Comparison of ENCODE assay signal across 28 cellular contexts in the genomic region with DNA sequence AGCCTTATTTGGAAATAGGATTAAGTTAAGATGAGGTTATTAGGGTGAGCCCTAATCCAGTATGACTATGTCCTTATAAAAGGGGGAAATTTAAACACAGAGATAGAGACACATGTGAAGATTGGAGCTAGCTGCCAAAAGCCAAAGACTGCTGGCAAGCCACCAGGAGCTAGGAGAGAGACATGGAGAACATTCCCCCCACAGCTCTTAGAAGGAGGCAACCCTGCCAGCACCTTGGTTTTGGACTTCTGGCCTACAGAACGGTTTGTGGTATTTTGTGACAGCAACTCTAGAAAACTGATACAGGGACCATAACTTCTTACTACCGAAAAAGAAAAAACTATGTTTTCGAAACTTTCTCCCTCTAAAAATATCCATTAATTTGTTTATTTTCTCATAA.
"Had no signal": no experiment of that assay in that cellular context is flagged by ENCODE, and none has a peak within 500 bp of the region (broad histone marks: within the 10 kb centered on the region; RNA-seq: fewer than 3 reads in every experiment).

No MANE protein-coding gene starts in this region.

- FAIRE-seq: K562 had no signal

- ATAC-seq: activated CD8-positive, alpha-beta T cell treated with anti-CD3 and anti-CD28 coated beads for 36 hours; activated T-cell treated with anti-CD3 and anti-CD28 coated beads, Interleukin-2, amount 50 U/mL, for 72 hours; activated T-helper 17 cell treated with anti-CD3 and anti-CD28 coated beads, Interleukin-2, amount 50 U/mL, for 72 hours; K562; Panc1 had no signal

- DNase-seq: activated CD4-positive, alpha-beta T cell treated with anti-CD3 and anti-CD28 coated beads, Interleukin-2, amount 10 ng/mL, durations not matched to agents 24 days and 14 days; activated CD4-positive, alpha-beta T cell treated with anti-CD3 and anti-CD28 coated beads, Interleukin-2, amount 50 U/mL, for 4 hours; activated CD8-positive, alpha-beta T cell treated with anti-CD3 and anti-CD28 coated beads for 36 hours; activated effector memory CD4-positive, alpha-beta T cell treated with anti-CD3 and anti-CD28 coated beads, Interleukin-2, amount 50 U/mL, for 16 hours; activated naive CD4-positive, alpha-beta T cell; activated naive CD8-positive, alpha-beta T cell treated with anti-CD3 and anti-CD28 coated beads, Interleukin-2, amount 10 ng/mL, durations not matched to agents 7 days and 5 days; activated T-cell treated with anti-CD3 and anti-CD28 coated beads, Interleukin-2, amount 50 U/mL, for 1 hour; activated T-cell treated with anti-CD3 and anti-CD28 coated beads, Interleukin-2, amount 50 U/mL, for 72 hours; amygdala; brain microvascular endothelial cell; central memory CD4-positive, alpha-beta T cell; MV-4-11; NCI-H1092; NCI-H1436 treated with DMSO at 0.1 percent for 48 hours; NCI-H1694 treated with DMSO at 0.1 percent for 48 hours; NCI-H2029; NCI-H2171; NCI-H524; NCI-H69; NCI-H82; SHP77; SJCRH30; T1000 had no signal

- H3K9me3 ChIP-seq: ascending aorta, SJCRH30 had no signal

- H3K36me3 ChIP-seq: ascending aorta, brain microvascular endothelial cell, SJCRH30 had no signal

- H3K4me3 ChIP-seq: ascending aorta, K562, SJCRH30, SK-N-MC had no signal

- H3K27ac ChIP-seq: ascending aorta, brain microvascular endothelial cell, SJCRH30, SK-N-MC had no signal

- H3K4me1 ChIP-seq: ascending aorta, SJCRH30 had no signal
